ENCODE assay signal across 8 cellular contexts in genomic region chr3:129892857-129893615, GRCh38. TPM values are rescaled to one million over a fixed set of nuclear protein-coding genes. Genes with fewer than 3 reads are reported as not detected.
A peak's percentile ranks its signal among the peaks of the same experiment; 100 is the strongest.
DNase-seq lines count a peak whose midpoint lies in the region.

No MANE protein-coding gene starts in this region.

- H2BK15ac ChIP-seq in mesenchymal stem cell (ENCODE audit: low read depth, poor library complexity, severe bottlenecking), result peak overlapping the region; percentile 23

- peak overlapping the region; percentile 60 to 75 for H3K4ac ChIP-seq in mesenchymal stem cell (ENCODE audit: low read depth in 1 of 2, low read length in 2 of 2)

- peak overlapping the region; percentile 62 to 79 for H3K14ac ChIP-seq in mesenchymal stem cell (ENCODE audit: low read length in 2 of 2)

- peak overlapping the region; percentile 66 for H3K4me2 ChIP-seq in mesenchymal stem cell (ENCODE audit: low read length, poor library complexity, severe bottlenecking)

- H3K9me3 ChIP-seq in HAP-1 (no peaks in the 10 kb centered on the region), duodenal mucosa (ENCODE audit: control insufficient read depth in 1 of 2, low read length in 2 of 2) (no peaks in the 10 kb centered on the region), mesenchymal stem cell (ENCODE audit: control insufficient read depth, low read length) (no peaks in the 10 kb centered on the region)

- H2BK12ac ChIP-seq in mesenchymal stem cell (ENCODE audit: low read length in 2 of 2), result peak overlapping the region in 1 of 2 experiments; percentile 26

- H2AFZ ChIP-seq in mesenchymal stem cell (ENCODE audit: low read depth, low read length), result peak overlapping the region; percentile 48

- no peak overlapping the region for H2AK5ac ChIP-seq in mesenchymal stem cell (ENCODE audit: low read length, severe bottlenecking)

- in situ Hi-C loops in HAP-1 (cut with MboI; ENCODE audit: low sequenced_read_pairs), result no loop called here

- peak overlapping the region; percentile 96 to 98 for H3K9ac ChIP-seq in duodenal mucosa (ENCODE audit: low read depth in 1 of 2, low read length in 2 of 2)
- H3K9ac ChIP-seq in mesenchymal stem cell (ENCODE audit: low read length), result peak overlapping the region; percentile 99

- WGBS in mesenchymal stem cell, result 0% methylated on average over 19 of the region's 64 CpGs

- peak overlapping the region in 1 of 2 experiments; percentile 6 for H3K23ac ChIP-seq in mesenchymal stem cell (ENCODE audit: low read length in 2 of 2)

- H3K4me1 ChIP-seq in HAP-1 (peaks cover 17% of the 10 kb centered on the region), duodenal mucosa (ENCODE audit: control insufficient read depth in 1 of 2, insufficient read depth in 2 of 2, low read length in 2 of 2) (peaks cover 30 to 38% of the 10 kb centered on the region in 2 donors), mesenchymal stem cell (ENCODE audit: control insufficient read depth, insufficient read depth, low read depth, low read length) (peaks cover 9% of the 10 kb centered on the region)

- H3K27ac ChIP-seq in duodenal mucosa (ENCODE audit: low read depth, low read length) (peak overlapping the region; percentile 64), mesenchymal stem cell (ENCODE audit: low read length, poor library complexity, severe bottlenecking) (peak overlapping the region; percentile 32)

- DNase-seq in NCI-H446 (lab: John Stamatoyannopoulos, UW), result peak; percentile 58 to 78
- DNase-seq in NCI-H446 treated with DMSO at 0.1 percent for 48 hours (lab: John Stamatoyannopoulos, UW), result no peak
- DNase-seq in HAP-1 (ENCODE audit: low spot score in 2 of 2), result peak; percentile 50 to 73
- peak; percentile 76 for DNase-seq in NAMALWA (ENCODE audit: low spot score)
- DNase-seq in activated CD4-positive, alpha-beta T cell treated with anti-CD3 and anti-CD28 coated beads, Interleukin-2, amount 50 U/mL, for 24 hours (ENCODE audit: low read depth in 1 of 2, low spot score in 1 of 2), result peak; percentile 7 to 13
- DNase-seq in mesenchymal stem cell, result peak; percentile 56
- peak; percentile 48 to 66 for DNase-seq in stimulated activated CD8-positive, alpha-beta memory T cell treated with anti-CD3 and anti-CD28 coated beads, Interleukin-2, amount 100 ng/mL, for 48 hours (ENCODE audit: low read depth in 2 of 2)

- H3K79me1 ChIP-seq in mesenchymal stem cell (replicated peaks; ENCODE audit: low read length, poor library complexity, severe bottlenecking), result peaks cover 12% of the 10 kb centered on the region

- H3K27me3 ChIP-seq in HAP-1 (ENCODE audit: low read depth), result no peaks in the 10 kb centered on the region
- no peaks in the 10 kb centered on the region for H3K27me3 ChIP-seq in duodenal mucosa (ENCODE audit: control insufficient read depth in 1 of 2, insufficient read depth in 2 of 2, low read length in 2 of 2)
- no peaks in the 10 kb centered on the region for H3K27me3 ChIP-seq in mesenchymal stem cell (ENCODE audit: control insufficient read depth in 1 of 2, insufficient read depth in 1 of 2, low read length in 2 of 2)

- peak overlapping the region; percentile 34 for H4K91ac ChIP-seq in mesenchymal stem cell (ENCODE audit: low read length)

- H4K8ac ChIP-seq in mesenchymal stem cell (ENCODE audit: low read length), result peak overlapping the region; percentile 89

- peaks cover 4% of the 10 kb centered on the region; the same call in 1 of the 2 replicates for H3K36me3 ChIP-seq in HAP-1 (replicated peaks)
- H3K36me3 ChIP-seq in duodenal mucosa (ENCODE audit: control insufficient read depth in 1 of 2, insufficient read depth in 2 of 2, low read length in 2 of 2), result peaks cover 0 to 3% of the 10 kb centered on the region in 2 donors
- peaks cover 0 to 4% of the 10 kb centered on the region in 2 experiments for H3K36me3 ChIP-seq in mesenchymal stem cell (ENCODE audit: control insufficient read depth in 1 of 2, insufficient read depth in 2 of 2, low read depth in 1 of 2, low read length in 2 of 2)

- H3K4me3 ChIP-seq in HAP-1, result peak overlapping the region; percentile 72
- peak overlapping the region; percentile 84 to 95 for H3K4me3 ChIP-seq in duodenal mucosa (ENCODE audit: low read depth in 1 of 2, low read length in 2 of 2)
- peak overlapping the region; percentile 94 to 99 for H3K4me3 ChIP-seq in mesenchymal stem cell (ENCODE audit: insufficient read depth in 1 of 2, low read depth in 1 of 2, low read length in 2 of 2)

- no peak overlapping the region for H2BK5ac ChIP-seq in mesenchymal stem cell (ENCODE audit: low read depth, low read length, poor library complexity, severe bottlenecking)

- H3K18ac ChIP-seq in mesenchymal stem cell (ENCODE audit: low read depth in 1 of 2, low read length in 2 of 2), result peak overlapping the region; percentile 86 to 94

- peak overlapping the region; percentile 97 for H2BK120ac ChIP-seq in mesenchymal stem cell (ENCODE audit: low read depth, low read length)

RNA-seq across cellular contexts. Expression of gene TMCC1, which starts 0.5 kb away (rescaled TPM):
- polyA plus RNA-seq in mesenchymal stem cell (2013, experiment 1 of 2), result 6.3 TPM
- polyA plus RNA-seq in mesenchymal stem cell (2013, experiment 2 of 2), result 6.1 TPM
